9 cellular contexts compared by ENCODE assay signal in the genomic region with DNA sequence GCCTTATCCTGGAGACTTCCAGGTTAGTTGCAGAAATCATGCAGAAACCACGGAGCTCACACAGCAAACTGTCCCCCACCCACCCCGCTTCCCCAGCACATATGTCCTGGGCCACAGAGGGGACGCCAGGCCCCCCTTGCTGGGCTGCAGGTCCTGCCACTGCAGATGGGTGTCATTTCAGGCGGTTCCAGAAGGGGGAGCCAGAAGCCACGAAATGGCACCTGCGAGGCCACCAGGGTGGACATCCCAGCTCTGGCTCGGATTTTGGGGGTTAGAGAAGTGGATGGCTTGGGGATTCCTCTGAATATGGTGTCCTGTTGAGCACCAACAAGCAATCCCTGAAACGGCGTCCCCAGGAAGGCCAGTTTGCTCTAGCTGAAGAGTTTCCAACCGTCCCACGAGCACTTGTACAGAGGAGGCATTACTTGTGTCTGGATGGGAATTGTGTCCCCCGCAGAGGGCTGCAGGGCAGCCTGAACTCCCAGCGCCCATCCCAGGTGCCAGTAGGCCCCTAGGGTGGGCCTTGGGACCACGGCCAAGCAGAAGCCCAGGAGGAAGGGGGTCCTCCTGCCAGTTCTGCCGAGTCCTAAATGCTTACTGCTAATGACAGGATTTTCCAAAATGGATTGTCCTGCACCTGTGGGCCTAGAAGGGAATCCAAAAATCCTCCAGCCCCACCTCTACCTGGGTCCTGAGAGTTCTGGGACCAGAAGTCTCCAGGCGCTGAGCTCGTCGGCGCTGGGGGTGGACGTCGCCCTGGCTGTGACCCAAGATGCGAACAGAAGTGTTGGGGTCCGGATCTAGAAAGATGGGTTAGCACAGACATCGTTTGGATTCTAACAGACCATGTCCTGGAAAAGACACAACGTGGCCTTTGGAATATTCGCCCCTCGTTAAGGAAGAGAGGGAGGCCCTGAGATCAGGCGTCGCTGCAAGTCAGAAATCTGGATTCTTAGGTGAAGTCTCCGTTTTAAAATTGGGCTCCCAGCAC.
DNase-seq lines count a peak whose midpoint lies in the region; ATAC-seq and TF ChIP-seq lines count a peak whose summit lies in the region.
"Had no signal": no experiment of that assay in that cellular context is flagged by ENCODE, and none has a peak within 500 bp of the region (broad histone marks: within the 10 kb centered on the region; RNA-seq: fewer than 3 reads in every experiment).

No MANE protein-coding gene starts in this region.

- DNase-seq in NCI-H1092 (lab: John Stamatoyannopoulos, UW) (peak; percentile 35), NCI-H1092 treated with DMSO at 0.1 percent for 48 hours (lab: John Stamatoyannopoulos, UW) (no peak), SW 1271 (lab: John Stamatoyannopoulos, UW) (peak; percentile 7 to 18), astrocyte of the cerebellum (ENCODE audit: low read depth) (no peak), iPS-NIHi11 (ENCODE audit: low spot score) (peak; percentile 92)
- peak; percentile 70 to 73 for DNase-seq in stimulated activated CD4-positive, alpha-beta T cell treated with anti-CD3 and anti-CD28 coated beads, Interleukin-1b, Interleukin-23, amount 100 ng/mL, for 4 hours (ENCODE audit: low read depth in 2 of 2)

- ATAC-seq in HG03095 (IDR thresholded peaks at IDR 0.05; ENCODE audit: unreplicated experiment), result peak; percentile 49
- no peak for ATAC-seq in HG03159 (IDR thresholded peaks at IDR 0.05; ENCODE audit: unreplicated experiment)

- in situ Hi-C loops in astrocyte of the cerebellum (cut with HindIII; ENCODE audit: low sequenced_read_pairs), result loop anchor here (10.0 kb wide), 1 partner anchor 334 kb away; no protein-coding TSS in a partner anchor

- peak; percentile 81 for TF ChIP-seq CTCF in astrocyte of the cerebellum (IDR thresholded peaks at IDR 0.05; ENCODE audit: low read depth, low read length, missing control alignments)

- H3K4me3 ChIP-seq in astrocyte of the cerebellum (ENCODE audit: low read depth, low read length), result no peak overlapping the region
- H3K4me3 ChIP-seq: BLaER1 treated with 17β-estradiol and CSF1 and Interleukin-3, amounts not matched to agents 10 nM and 100 nM had no signal

Comparison
In these comparisons a context has a peak if more than half of its experiments do, and no peak if none do; other contexts are left out.
1. DNase-seq: peak in NCI-H1092 (single experiment), SW 1271 (2 of 2), iPS-NIHi11 (single experiment) and stimulated activated CD4-positive, alpha-beta T cell treated with anti-CD3 and anti-CD28 coated beads, Interleukin-1b, Interleukin-23, amount 100 ng/mL, for 4 hours (2 of 2); none in NCI-H1092 treated with DMSO at 0.1 percent for 48 hours (single experiment) and astrocyte of the cerebellum (single experiment).